In genomic region chr1:58396150-58396549, GRCh38 we compare ENCODE assay signal across 27 cellular contexts.
DNase-seq lines count a peak whose midpoint lies in the region; ATAC-seq and TF ChIP-seq lines count a peak whose summit lies in the region.
"Had no signal": no experiment of that assay in that cellular context is flagged by ENCODE, and none has a peak within 500 bp of the region (broad histone marks: within the 10 kb centered on the region; RNA-seq: fewer than 3 reads in every experiment).

No MANE protein-coding gene starts in this region.

- no peaks in the 10 kb centered on the region for H3K9me3 ChIP-seq in HUES6 (ENCODE audit: control insufficient read depth, insufficient read depth, low read depth, low read length)
- H3K9me3 ChIP-seq in SK-N-SH: no peaks in the 10 kb centered on the region
- H3K9me3 ChIP-seq in fibroblast of lung (ENCODE audit: control insufficient read depth, insufficient read depth, low read depth, low read length): no peaks in the 10 kb centered on the region
- H3K9me3 ChIP-seq in trophoblast cell (ENCODE audit: insufficient read depth, low read depth, low read length): no peaks in the 10 kb centered on the region
- H3K9me3 ChIP-seq: left ventricle myocardium inferior, MG63, uterus had no signal

- no peaks in the 10 kb centered on the region for H3K36me3 ChIP-seq in HUES6 (ENCODE audit: control insufficient read depth, insufficient read depth, low read length)
- H3K36me3 ChIP-seq in SK-N-SH (replicated peaks in 1 of 2; ENCODE audit: control insufficient read depth in 1 of 2, insufficient read depth in 2 of 2, low read length in 1 of 2): no peaks in the 10 kb centered on the region
- no peaks in the 10 kb centered on the region for H3K36me3 ChIP-seq in fibroblast of lung (ENCODE audit: control insufficient read depth, insufficient read depth, low read length)
- no peaks in the 10 kb centered on the region for H3K36me3 ChIP-seq in trophoblast cell (ENCODE audit: control insufficient read depth in 1 of 2, insufficient read depth in 2 of 2, low read length in 2 of 2)
- H3K36me3 ChIP-seq: left ventricle myocardium inferior, MG63, uterus had no signal

- H3K4me1 ChIP-seq in HUES6 (ENCODE audit: control insufficient read depth, insufficient read depth, low read length) (peaks cover 61% of the 10 kb centered on the region), SK-N-SH (ENCODE audit: control insufficient read depth in 1 of 2, insufficient read depth in 2 of 2, low read depth in 1 of 2, low read length in 1 of 2) (peaks cover 0 to 30% of the 10 kb centered on the region in 2 experiments; a peak in 3 of 4 replicates), fibroblast of lung (ENCODE audit: control insufficient read depth, extremely low read depth, insufficient read depth, low read length) (peaks cover 16% of the 10 kb centered on the region), trophoblast cell (ENCODE audit: control insufficient read depth in 1 of 2, insufficient read depth in 2 of 2, low read length in 2 of 2) (peaks cover 12% of the 10 kb centered on the region in 2 experiments)
- H3K4me1 ChIP-seq: parathyroid adenoma, uterus had no signal

- H3K4me2 ChIP-seq in SK-N-SH (peak overlapping the region; percentile 18), fibroblast of lung (ENCODE audit: extremely low read depth, insufficient read depth, low read length) (no peak overlapping the region), trophoblast cell (ENCODE audit: low read length) (no peak overlapping the region)

- H2AFZ ChIP-seq in SK-N-SH (ENCODE audit: low read depth) (peak overlapping the region; percentile 77), fibroblast of lung (ENCODE audit: low read length) (peak overlapping the region; percentile 20), trophoblast cell (ENCODE audit: insufficient read depth, low read length, poor library complexity) (no peak overlapping the region)
- H2AFZ ChIP-seq: parathyroid adenoma had no signal

- H4K20me1 ChIP-seq in SK-N-SH (ENCODE audit: insufficient read depth): no peaks in the 10 kb centered on the region
- no peaks in the 10 kb centered on the region for H4K20me1 ChIP-seq in fibroblast of lung (ENCODE audit: control insufficient read depth, extremely low read depth, insufficient read depth, low read length)

- H3K23ac ChIP-seq in trophoblast cell (ENCODE audit: low read length): no peak overlapping the region

- CTCF ChIA-PET in SK-N-SH (lab: Yijun Ruan, JAX): no interaction called here

- TF ChIP-seq CTCF in SK-N-SH (IDR thresholded peaks at IDR 0.05) (no peak), fibroblast of lung (conservative IDR thresholded peaks at IDR 0.05 in 1 of 2, IDR thresholded peaks at IDR 0.05 in 1 of 2; ENCODE audit: low read depth in 1 of 2, low read length in 2 of 2) (no peak)

- no peaks in the 10 kb centered on the region for H3K79me2 ChIP-seq in SK-N-SH (ENCODE audit: insufficient read depth)
- H3K79me2 ChIP-seq in fibroblast of lung (ENCODE audit: control insufficient read depth, insufficient read depth, low read length): no peaks in the 10 kb centered on the region
- H3K79me2 ChIP-seq in trophoblast cell (ENCODE audit: control insufficient read depth, insufficient read depth, low read length, poor library complexity): peaks cover 2% of the 10 kb centered on the region
- H3K79me2 ChIP-seq: parathyroid adenoma had no signal

- peak overlapping the region; percentile 29 for H4K91ac ChIP-seq in trophoblast cell (ENCODE audit: low read depth, low read length)

- H3K4ac ChIP-seq in trophoblast cell (ENCODE audit: low read depth, low read length): no peak overlapping the region

- H3K27me3 ChIP-seq in HUES6 (ENCODE audit: control insufficient read depth, insufficient read depth, low read length) (no peaks in the 10 kb centered on the region), SK-N-SH (ENCODE audit: insufficient read depth) (no peaks in the 10 kb centered on the region), fibroblast of lung (ENCODE audit: control insufficient read depth, insufficient read depth, low read length) (no peaks in the 10 kb centered on the region), trophoblast cell (ENCODE audit: insufficient read depth, low read length) (no peaks in the 10 kb centered on the region)
- H3K27me3 ChIP-seq: MG63, uterus had no signal

- no peak overlapping the region for H4K8ac ChIP-seq in trophoblast cell (ENCODE audit: low read depth, low read length)

- no peak overlapping the region for H2BK5ac ChIP-seq in trophoblast cell (ENCODE audit: low read depth, low read length, poor library complexity)

- H2AK5ac ChIP-seq in trophoblast cell (ENCODE audit: low read length): no peak overlapping the region

- H3K14ac ChIP-seq in trophoblast cell (ENCODE audit: low read length): peak overlapping the region; percentile 59

- peak overlapping the region; percentile 85 for H2BK12ac ChIP-seq in trophoblast cell (ENCODE audit: low read length)

- no peak for DNase-seq in SK-N-SH
- no peak for DNase-seq in fibroblast of lung (ENCODE audit: low read depth in 2 of 2)
- DNase-seq in trophoblast cell: no peak
- no peak for DNase-seq in D341Med (ENCODE audit: low spot score)
- DNase-seq: activated CD4-positive, alpha-beta T cell treated with anti-CD3 and anti-CD28 coated beads for 36 hours; activated CD8-positive, alpha-beta T cell treated with anti-CD3 and anti-CD28 coated beads, Interleukin-2, amount 10 ng/mL, durations not matched to agents 7 days and 5 days; anterior cingulate cortex; C1 segment of cervical spinal cord; caudate nucleus; COR-L47; DND-41; left ventricle myocardium inferior; MG63; naive thymus-derived CD8-positive, alpha-beta T cell; NCI-H1105 treated with DMSO at 0.1 percent for 48 hours; NCI-H2029 treated with DMSO at 0.1 percent for 48 hours; NCI-H446 treated with DMSO at 0.1 percent for 48 hours; stimulated activated naive CD4-positive, alpha-beta T cell treated with Interleukin-2 at 50 U/mL for 16 hours; uterus had no signal

- WGBS in SK-N-SH (ENCODE audit: low lambda C conversion rate): 73% methylated on average over 6 of the region's 6 CpGs
- WGBS in trophoblast cell (ENCODE audit: extremely low coverage, insufficient coverage, insufficient read length): no CpG with 5 or more reads among the region's 6 CpGs

- H3K9me2 ChIP-seq in SK-N-SH: no peaks in the 10 kb centered on the region

- POLR2A ChIA-PET in SK-N-SH (lab: Yijun Ruan, JAX): no interaction called here

- H3F3A ChIP-seq in SK-N-SH (replicated peaks; ENCODE audit: insufficient read depth): peaks cover 18% of the 10 kb centered on the region

- no peak for TF ChIP-seq EP300 in SK-N-SH (IDR thresholded peaks at IDR 0.05; ENCODE audit: borderline replicate concordance in 1 of 2, low read depth in 1 of 2, low read length in 1 of 2)

- ATAC-seq in HG03432 (IDR thresholded peaks at IDR 0.05; ENCODE audit: unreplicated experiment) (no peak), HG03457 (IDR thresholded peaks at IDR 0.05; ENCODE audit: unreplicated experiment) (no peak), GM18909 (IDR thresholded peaks at IDR 0.05; ENCODE audit: poor library complexity, unreplicated experiment) (no peak)
- ATAC-seq: activated CD4-positive, alpha-beta T cell treated with anti-CD3 and anti-CD28 coated beads for 36 hours; activated CD8-positive, alpha-beta T cell treated with anti-CD3 and anti-CD28 coated beads, Interleukin-2, amount 10 ng/mL, durations not matched to agents 7 days and 5 days; K562; naive thymus-derived CD8-positive, alpha-beta T cell had no signal

- H3K4me3 ChIP-seq in HUES6 (ENCODE audit: low read depth, low read length): no peak overlapping the region
- no peak overlapping the region for H3K4me3 ChIP-seq in SK-N-SH (ENCODE audit: low read depth in 2 of 2, low read length in 1 of 2)
- no peak overlapping the region for H3K4me3 ChIP-seq in fibroblast of lung (replicated peaks in 1 of 4; ENCODE audit: control extremely low read depth in 1 of 4, insufficient read depth in 1 of 4, low read depth in 3 of 4, low read length in 4 of 4)
- H3K4me3 ChIP-seq in trophoblast cell (ENCODE audit: low read depth, low read length): no peak overlapping the region
- H3K4me3 ChIP-seq: K562, left ventricle myocardium inferior, MG63, SK-N-MC, uterus had no signal

- H3K18ac ChIP-seq in trophoblast cell (ENCODE audit: low read length): no peak overlapping the region

- TF ChIP-seq RAD21 in SK-N-SH (IDR thresholded peaks at IDR 0.05; ENCODE audit: low read length): no peak

- H2BK120ac ChIP-seq in trophoblast cell (ENCODE audit: insufficient read depth, low read length, poor library complexity): peak overlapping the region; percentile 46

- H3K79me1 ChIP-seq in trophoblast cell (ENCODE audit: low read length): peaks cover 6% of the 10 kb centered on the region

- H3K27ac ChIP-seq in HUES6 (ENCODE audit: low read depth, low read length) (peak overlapping the region; percentile 50; the same call in 1 of the 2 replicates), SK-N-SH (ENCODE audit: low read depth in 2 of 2, low read length in 1 of 2) (peak overlapping the region in 1 of 2 experiments; percentile 85; a peak in 3 of 4 replicates), fibroblast of lung (ENCODE audit: insufficient read depth, low read length) (peak overlapping the region; percentile 82), trophoblast cell (ENCODE audit: low read depth, low read length) (no peak overlapping the region)
- H3K27ac ChIP-seq: left ventricle myocardium inferior, parathyroid adenoma, RWPE1, SK-N-MC, uterus had no signal

- no peak overlapping the region for H4K12ac ChIP-seq in trophoblast cell (ENCODE audit: low read depth, low read length)

- H3K9ac ChIP-seq in HUES6 (ENCODE audit: low read length) (peak overlapping the region; percentile 44), SK-N-SH (peak overlapping the region; percentile 64; the same call in 1 of the 2 replicates), fibroblast of lung (ENCODE audit: insufficient read depth, low read length) (no peak overlapping the region), trophoblast cell (ENCODE audit: low read length) (no peak overlapping the region)
- H3K9ac ChIP-seq: parathyroid adenoma had no signal

TF ChIP-seq in SK-N-SH, 30 proteins besides CTCF, POLR2A, EP300 and RAD21 (continues in another document):
- TF ChIP-seq, protein P1, sequence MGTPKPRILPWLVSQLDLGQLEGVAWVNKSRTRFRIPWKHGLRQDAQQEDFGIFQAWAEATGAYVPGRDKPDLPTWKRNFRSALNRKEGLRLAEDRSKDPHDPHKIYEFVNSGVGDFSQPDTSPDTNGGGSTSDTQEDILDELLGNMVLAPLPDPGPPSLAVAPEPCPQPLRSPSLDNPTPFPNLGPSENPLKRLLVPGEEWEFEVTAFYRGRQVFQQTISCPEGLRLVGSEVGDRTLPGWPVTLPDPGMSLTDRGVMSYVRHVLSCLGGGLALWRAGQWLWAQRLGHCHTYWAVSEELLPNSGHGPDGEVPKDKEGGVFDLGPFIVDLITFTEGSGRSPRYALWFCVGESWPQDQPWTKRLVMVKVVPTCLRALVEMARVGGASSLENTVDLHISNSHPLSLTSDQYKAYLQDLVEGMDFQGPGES (IDR thresholded peaks at IDR 0.05; ENCODE audit: low read depth, low read length): no peak

Comparison
In these comparisons a context has a peak if more than half of its experiments do, and no peak if none do; other contexts are left out.
1. H3K9ac ChIP-seq: peak in HUES6 (single experiment) and SK-N-SH (single experiment); none in fibroblast of lung (single experiment) and trophoblast cell (single experiment).